In genomic region chr4:44651425-44651824, GRCh38 we compare ENCODE assay signal across 20 cellular contexts. TPM values are rescaled to one million over a fixed set of nuclear protein-coding genes. Genes with fewer than 3 reads are reported as not detected.
DNase-seq lines count a peak whose midpoint lies in the region; TF ChIP-seq lines count a peak whose summit lies in the region.
"Had no signal": no experiment of that assay in that cellular context is flagged by ENCODE, and none has a peak within 500 bp of the region (broad histone marks: within the 10 kb centered on the region; RNA-seq: fewer than 3 reads in every experiment).

TSS of gene YIPF7 (minus strand) at chr4:44651625. CDS start at chr4:44650100, 1,525 bp downstream.

- intact Hi-C loops in Calu3 (cut with micrococcal nuclease; ENCODE audit: unreplicated experiment): no loop called here

- peak within 1 kb of the TSS in 2 of 3 experiments; percentile 48 to 59 for H3K4me3 Mint-ChIP-seq in nephron
- H3K4me3 Mint-ChIP-seq in type B pancreatic cell: no peak within 1 kb of the TSS
- H3K4me3 Mint-ChIP-seq in Calu3 (ENCODE audit: low read depth, unreplicated experiment): no peak within 1 kb of the TSS
- H3K4me3 Mint-ChIP-seq: CD14-positive monocyte; CD8-positive, alpha-beta memory T cell had no signal

- CTCF ChIA-PET in Calu3 (lab: Charles Lee): no interaction called here

- H3K27me3 Mint-ChIP-seq in nephron (ENCODE audit: low read depth) (no peaks in the 10 kb centered on the region), type B pancreatic cell (peaks cover 22% of the 10 kb centered on the region), Calu3 (ENCODE audit: unreplicated experiment) (peaks cover 21% of the 10 kb centered on the region)

- H3K36me3 Mint-ChIP-seq in nephron (ENCODE audit: low read depth) (no peaks in the 10 kb centered on the region), type B pancreatic cell (no peaks in the 10 kb centered on the region), Calu3 (ENCODE audit: insufficient read depth, unreplicated experiment) (no peaks in the 10 kb centered on the region)
- H3K36me3 Mint-ChIP-seq: CD14-positive monocyte; CD8-positive, alpha-beta memory T cell had no signal

- H3K27ac Mint-ChIP-seq in nephron: no peak within 1 kb of the TSS
- no peak within 1 kb of the TSS for H3K27ac Mint-ChIP-seq in type B pancreatic cell
- H3K27ac Mint-ChIP-seq in Calu3 (ENCODE audit: unreplicated experiment): no peak within 1 kb of the TSS
- H3K27ac Mint-ChIP-seq: CD14-positive monocyte; CD8-positive, alpha-beta memory T cell had no signal

- TF ChIP-seq CTCF in nephron (IDR thresholded peaks at IDR 0.05; ENCODE audit: unreplicated experiment in 3 of 3) (no peak), type B pancreatic cell (conservative IDR thresholded peaks at IDR 0.05) (no peak), Calu3 (IDR thresholded peaks at IDR 0.05; ENCODE audit: unreplicated experiment) (no peak)

- H3K4me1 Mint-ChIP-seq in nephron: no peaks in the 10 kb centered on the region
- no peaks in the 10 kb centered on the region for H3K4me1 Mint-ChIP-seq in type B pancreatic cell (ENCODE audit: unreplicated experiment)
- H3K4me1 Mint-ChIP-seq in Calu3 (ENCODE audit: low read depth, unreplicated experiment): no peaks in the 10 kb centered on the region
- H3K4me1 Mint-ChIP-seq: CD14-positive monocyte; CD8-positive, alpha-beta memory T cell had no signal

- H3K9me3 Mint-ChIP-seq in nephron (no peaks in the 10 kb centered on the region), type B pancreatic cell (no peaks in the 10 kb centered on the region), Calu3 (ENCODE audit: low read depth, unreplicated experiment) (no peaks in the 10 kb centered on the region)
- H3K9me3 Mint-ChIP-seq: CD8-positive, alpha-beta memory T cell had no signal

- DNase-seq in NCI-H2171 treated with DMSO at 0.1 percent for 48 hours (lab: John Stamatoyannopoulos, UW) (peak; percentile 40), NCI-H2171 (lab: John Stamatoyannopoulos, UW) (no peak), cerebellar nuclear complex (lab: John Stamatoyannopoulos, UW) (peak; percentile 28 to 83), type B pancreatic cell (ENCODE audit: extremely low spot score, unreplicated experiment) (no peak), Calu3 (no peak), iPS-NIHi7 (ENCODE audit: extremely low spot score) (no peak)
- DNase-seq: BE2C; CD8-positive, alpha-beta memory T cell; DND-41; Karpas-422; NCI-H1092; NCI-H1417 treated with DMSO at 0.1 percent for 48 hours; NCI-H187 treated with DMSO at 0.1 percent for 48 hours; NCI-H526 treated with DMSO at 0.1 percent for 48 hours; SK-N-SH had no signal

- BruUV-seq in Calu3 (replicated peaks; lab: Mats Ljungman, UMichigan): no TSS peak

RNA-seq across cellular contexts. Expression of gene YIPF7, which starts in this region (rescaled TPM):
- total RNA-seq in type B pancreatic cell (ENCODE audit: low replicate concordance) (not detected in 2 replicates), Calu3 (2022) (0.73 TPM in 1 of 2 replicates, not detected in the other)
- total RNA-seq: CD8-positive, alpha-beta memory T cell; HepG2; HT1080; NCI-H460 had no signal

Comparison
In these comparisons a context has a peak if more than half of its experiments do, and no peak if none do; other contexts are left out.
1. DNase-seq: peak in NCI-H2171 treated with DMSO at 0.1 percent for 48 hours (single experiment) and cerebellar nuclear complex (2 of 2); none in NCI-H2171 (single experiment), type B pancreatic cell (single experiment), Calu3 (single experiment) and iPS-NIHi7 (single experiment).
2. H3K4me3 Mint-ChIP-seq: peak in nephron (2 of 3); none in type B pancreatic cell (single experiment) and Calu3 (single experiment).